In the genomic region with DNA sequence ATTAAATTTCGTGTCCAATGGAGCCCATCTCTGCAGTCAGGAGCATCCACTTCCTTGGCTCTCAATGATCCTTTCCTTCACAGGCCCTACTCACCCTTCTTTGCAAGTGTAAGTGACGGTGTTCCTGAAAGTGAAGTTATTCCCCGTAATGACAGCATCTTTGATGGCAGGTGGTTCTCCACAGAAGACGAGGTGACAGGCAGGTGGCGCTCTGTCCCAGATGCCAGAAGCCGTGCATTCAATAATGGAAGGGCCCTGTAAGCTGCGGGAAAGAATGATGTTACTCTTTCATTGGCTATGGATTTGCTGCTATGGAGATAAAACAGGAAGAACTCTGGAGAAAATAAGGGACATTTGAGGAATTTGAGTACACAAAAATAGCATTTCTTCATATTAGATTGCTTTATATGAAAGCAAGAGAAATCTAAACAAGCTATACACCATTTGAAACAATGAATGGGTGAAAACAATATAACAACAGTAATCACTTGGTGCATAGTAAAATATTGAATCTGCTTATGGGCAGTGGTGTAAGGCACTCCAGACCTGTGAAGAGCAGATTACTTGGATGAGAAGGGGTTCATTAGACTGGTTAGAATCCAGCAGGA, we compare ENCODE assay signal across 1 cellular context.
TF ChIP-seq lines count a peak whose summit lies in the region.

No MANE protein-coding gene starts in this region.

TF ChIP-seq in GM23338, 12 proteins besides CTCF, POLR2A, EP300 and RAD21:
- TF ChIP-seq, protein P1, sequence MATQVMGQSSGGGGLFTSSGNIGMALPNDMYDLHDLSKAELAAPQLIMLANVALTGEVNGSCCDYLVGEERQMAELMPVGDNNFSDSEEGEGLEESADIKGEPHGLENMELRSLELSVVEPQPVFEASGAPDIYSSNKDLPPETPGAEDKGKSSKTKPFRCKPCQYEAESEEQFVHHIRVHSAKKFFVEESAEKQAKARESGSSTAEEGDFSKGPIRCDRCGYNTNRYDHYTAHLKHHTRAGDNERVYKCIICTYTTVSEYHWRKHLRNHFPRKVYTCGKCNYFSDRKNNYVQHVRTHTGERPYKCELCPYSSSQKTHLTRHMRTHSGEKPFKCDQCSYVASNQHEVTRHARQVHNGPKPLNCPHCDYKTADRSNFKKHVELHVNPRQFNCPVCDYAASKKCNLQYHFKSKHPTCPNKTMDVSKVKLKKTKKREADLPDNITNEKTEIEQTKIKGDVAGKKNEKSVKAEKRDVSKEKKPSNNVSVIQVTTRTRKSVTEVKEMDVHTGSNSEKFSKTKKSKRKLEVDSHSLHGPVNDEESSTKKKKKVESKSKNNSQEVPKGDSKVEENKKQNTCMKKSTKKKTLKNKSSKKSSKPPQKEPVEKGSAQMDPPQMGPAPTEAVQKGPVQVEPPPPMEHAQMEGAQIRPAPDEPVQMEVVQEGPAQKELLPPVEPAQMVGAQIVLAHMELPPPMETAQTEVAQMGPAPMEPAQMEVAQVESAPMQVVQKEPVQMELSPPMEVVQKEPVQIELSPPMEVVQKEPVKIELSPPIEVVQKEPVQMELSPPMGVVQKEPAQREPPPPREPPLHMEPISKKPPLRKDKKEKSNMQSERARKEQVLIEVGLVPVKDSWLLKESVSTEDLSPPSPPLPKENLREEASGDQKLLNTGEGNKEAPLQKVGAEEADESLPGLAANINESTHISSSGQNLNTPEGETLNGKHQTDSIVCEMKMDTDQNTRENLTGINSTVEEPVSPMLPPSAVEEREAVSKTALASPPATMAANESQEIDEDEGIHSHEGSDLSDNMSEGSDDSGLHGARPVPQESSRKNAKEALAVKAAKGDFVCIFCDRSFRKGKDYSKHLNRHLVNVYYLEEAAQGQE (IDR thresholded peaks at IDR 0.05; ENCODE audit: unreplicated experiment), result no peak
